Comparison of ENCODE assay signal across 10 cellular contexts in genomic region chr17:28912281-28912937, GRCh38. TPM values are rescaled to one million over a fixed set of nuclear protein-coding genes. Genes with fewer than 3 reads are reported as not detected.
A peak's percentile ranks its signal among the peaks of the same experiment; 100 is the strongest.
DNase-seq lines count a peak whose midpoint lies in the region; ATAC-seq and TF ChIP-seq lines count a peak whose summit lies in the region.
"Had no signal": no experiment of that assay in that cellular context is flagged by ENCODE, and none has a peak within 500 bp of the region (broad histone marks: within the 10 kb centered on the region; RNA-seq: fewer than 3 reads in every experiment).

No MANE protein-coding gene starts in this region.

- no peak for TF ChIP-seq CTCF in MCF 10A (IDR thresholded peaks at IDR 0.05; ENCODE audit: unreplicated experiment)
- TF ChIP-seq CTCF in breast epithelium (IDR thresholded peaks at IDR 0.05): no peak
- TF ChIP-seq CTCF in VCaP (conservative IDR thresholded peaks at IDR 0.05): peak; percentile 47
- peak in 1 of 6 experiments; percentile 41 for TF ChIP-seq CTCF in upper lobe of left lung (IDR thresholded peaks at IDR 0.05)

- TF ChIP-seq EP300 in upper lobe of left lung (IDR thresholded peaks at IDR 0.05): no peak

- no peak overlapping the region for H3K4me3 Mint-ChIP-seq in MCF 10A (ENCODE audit: unreplicated experiment)

- peak; percentile 77 for ATAC-seq in left colon
- ATAC-seq in upper lobe of left lung (ENCODE audit: low FRiP score in 2 of 2): no peak
- no peak for ATAC-seq in GM18520 (IDR thresholded peaks at IDR 0.05; ENCODE audit: unreplicated experiment)

- TF ChIP-seq POLR2A in breast epithelium (IDR thresholded peaks at IDR 0.05) (no peak), upper lobe of left lung (IDR thresholded peaks at IDR 0.05) (no peak)

- peaks cover 5% of the 10 kb centered on the region for H3K36me3 ChIP-seq in breast epithelium
- peaks cover 42 to 98% (median 92%) of the 10 kb centered on the region in 4 donors for H3K36me3 ChIP-seq in upper lobe of left lung

- DNase-seq in MCF 10A (ENCODE audit: unreplicated experiment) (no peak), breast epithelium (ENCODE audit: low spot score in 2 of 2) (no peak), left colon (peak; percentile 44 to 75), upper lobe of left lung (peak in 1 of 2 donors; percentile 58), NCI-H1048 (lab: John Stamatoyannopoulos, UW) (no peak), NOMO-1 treated with DMSO at 0.1 percent for 48 hours (lab: John Stamatoyannopoulos, UW; ENCODE audit: unreplicated experiment) (no peak)
- DNase-seq: NCI-H1092 treated with DMSO at 0.1 percent for 48 hours had no signal

- peaks cover 10% of the 10 kb centered on the region for H3K9me3 Mint-ChIP-seq in MCF 10A (ENCODE audit: unreplicated experiment)

- no peaks in the 10 kb centered on the region for H3K27me3 ChIP-seq in breast epithelium
- no peaks in the 10 kb centered on the region for H3K27me3 ChIP-seq in upper lobe of left lung
- H3K27me3 ChIP-seq: SJSA1 had no signal

- BruUV-seq in MCF 10A (replicated peaks; lab: Mats Ljungman, UMichigan): TSS peak; percentile 27

- no peak overlapping the region for H3K4me3 ChIP-seq in breast epithelium
- no peak overlapping the region for H3K4me3 ChIP-seq in upper lobe of left lung
- H3K4me3 ChIP-seq: SJSA1 had no signal

- no peaks in the 10 kb centered on the region for H3K27me3 Mint-ChIP-seq in MCF 10A (ENCODE audit: insufficient read depth, unreplicated experiment)

- H3K9me3 ChIP-seq in breast epithelium (no peaks in the 10 kb centered on the region), upper lobe of left lung (no peaks in the 10 kb centered on the region)

- H3K36me3 Mint-ChIP-seq in MCF 10A (ENCODE audit: insufficient read depth, unreplicated experiment): peaks cover 90% of the 10 kb centered on the region

- intact Hi-C loops in MCF 10A (cut with micrococcal nuclease) (no loop called here), breast epithelium (cut with DNase I; ENCODE audit: low total_unique reads) (no loop called here), left colon (cut with DNase I, micrococcal nuclease) (loop anchor here in 1 of 2 donors (10.0 kb wide), 1 partner anchor 158 kb away; no protein-coding TSS in a partner anchor)

- peaks cover 0 to 3% of the 10 kb centered on the region in 2 donors for H3K4me1 ChIP-seq in breast epithelium
- peaks cover 23 to 31% (median 26%) of the 10 kb centered on the region in 4 donors for H3K4me1 ChIP-seq in upper lobe of left lung

- H3K27ac ChIP-seq in breast epithelium: peak overlapping the region in 1 of 2 donors; percentile 13
- H3K27ac ChIP-seq in VCaP: peak overlapping the region; percentile 2; the same call in 1 of the 2 replicates
- H3K27ac ChIP-seq in upper lobe of left lung: peak overlapping the region in 3 of 4 donors; percentile 13 to 82 (median 67)
- H3K27ac ChIP-seq: SJSA1 had no signal

- WGBS in upper lobe of left lung, 2 donors: 57 to 69% methylated on average over 14 to 16 of the region's 20 CpGs

- CTCF ChIA-PET in MCF 10A (lab: Yijun Ruan, JAX): interaction anchor here (0.5 to 1.8 kb wide), 10 partner anchors 9 to 151 kb away, joined by 3 to 8 read pairs (median 4); partner anchors contain the start of gene FLOT2

- H3K4me1 Mint-ChIP-seq in MCF 10A (ENCODE audit: insufficient read depth, unreplicated experiment): peaks cover 15% of the 10 kb centered on the region

- peak overlapping the region; percentile 35 for H3K27ac Mint-ChIP-seq in MCF 10A (ENCODE audit: low read depth, unreplicated experiment)

- POLR2A ChIA-PET in MCF 10A (lab: Yijun Ruan, JAX): interaction anchor here (1.3 kb wide), 1 partner anchor 9 kb away, joined by 5 read pairs; the partner anchor contains the start of gene DHRS13

RNA-seq across cellular contexts. Expression of gene DHRS13, which starts 9.5 kb away (rescaled TPM):
- 9.1 and 9.5 TPM in 2 replicates for total RNA-seq in MCF 10A (2022)
- 10 to 100 TPM in 2 of 3 donors, 1 to 10 TPM in 1; 3.2 to 20.6 (median 14.2) TPM for total RNA-seq in breast epithelium
- 1 to 10 TPM; 6.3 to 7.5 TPM for total RNA-seq in left colon
- 10 to 100 TPM in 5 of 6 donors, 1 to 10 TPM in 1; 2.1 to 21.8 (median 15.0) TPM for total RNA-seq in upper lobe of left lung

RNA-seq across cellular contexts. Expression of gene FLOT2, which starts 14.9 kb away (rescaled TPM):
- total RNA-seq in MCF 10A (2022) (98.5 and 126 TPM in 2 replicates), breast epithelium (10 to 100 TPM; 49.8 to 78.3 (median 56.9) TPM), left colon (10 to 100 TPM; 82.4 to 91.5 TPM), upper lobe of left lung (100 to 1,000 TPM in 2 of 6 donors, 10 to 100 TPM in 4; 75.4 to 211 (median 85.8) TPM)

RNA-seq across cellular contexts. Expression of gene PHF12, which starts 38.9 kb away (rescaled TPM):
- total RNA-seq in MCF 10A (2022) (37.6 and 38.2 TPM in 2 replicates), breast epithelium (10 to 100 TPM; 32.2 to 42.9 (median 40.3) TPM), left colon (10 to 100 TPM; 33.1 to 42.3 TPM), upper lobe of left lung (100 to 1,000 TPM in 1 of 6 donors, 10 to 100 TPM in 5; 38.8 to 103 (median 62.7) TPM)

RNA-seq across cellular contexts. Expression of gene ERAL1, which starts 57.6 kb away (rescaled TPM):
- total RNA-seq in MCF 10A (2022): 51.6 and 53.7 TPM in 2 replicates
- 10 to 100 TPM; 24.3 to 51.2 (median 26.4) TPM for total RNA-seq in breast epithelium
- total RNA-seq in left colon: 10 to 100 TPM; 30.8 to 33.9 TPM
- 10 to 100 TPM; 22.4 to 41.3 (median 27.7) TPM for total RNA-seq in upper lobe of left lung

Comparison
In these comparisons a context has a peak if more than half of its experiments do, and no peak if none do; other contexts are left out.
1. DNase-seq: peak in left colon (2 of 2); none in MCF 10A (single experiment), breast epithelium (0 of 2), NCI-H1048 (single experiment) and NOMO-1 treated with DMSO at 0.1 percent for 48 hours (single experiment).